ENCODE assay signal across 10 cellular contexts in the genomic region with DNA sequence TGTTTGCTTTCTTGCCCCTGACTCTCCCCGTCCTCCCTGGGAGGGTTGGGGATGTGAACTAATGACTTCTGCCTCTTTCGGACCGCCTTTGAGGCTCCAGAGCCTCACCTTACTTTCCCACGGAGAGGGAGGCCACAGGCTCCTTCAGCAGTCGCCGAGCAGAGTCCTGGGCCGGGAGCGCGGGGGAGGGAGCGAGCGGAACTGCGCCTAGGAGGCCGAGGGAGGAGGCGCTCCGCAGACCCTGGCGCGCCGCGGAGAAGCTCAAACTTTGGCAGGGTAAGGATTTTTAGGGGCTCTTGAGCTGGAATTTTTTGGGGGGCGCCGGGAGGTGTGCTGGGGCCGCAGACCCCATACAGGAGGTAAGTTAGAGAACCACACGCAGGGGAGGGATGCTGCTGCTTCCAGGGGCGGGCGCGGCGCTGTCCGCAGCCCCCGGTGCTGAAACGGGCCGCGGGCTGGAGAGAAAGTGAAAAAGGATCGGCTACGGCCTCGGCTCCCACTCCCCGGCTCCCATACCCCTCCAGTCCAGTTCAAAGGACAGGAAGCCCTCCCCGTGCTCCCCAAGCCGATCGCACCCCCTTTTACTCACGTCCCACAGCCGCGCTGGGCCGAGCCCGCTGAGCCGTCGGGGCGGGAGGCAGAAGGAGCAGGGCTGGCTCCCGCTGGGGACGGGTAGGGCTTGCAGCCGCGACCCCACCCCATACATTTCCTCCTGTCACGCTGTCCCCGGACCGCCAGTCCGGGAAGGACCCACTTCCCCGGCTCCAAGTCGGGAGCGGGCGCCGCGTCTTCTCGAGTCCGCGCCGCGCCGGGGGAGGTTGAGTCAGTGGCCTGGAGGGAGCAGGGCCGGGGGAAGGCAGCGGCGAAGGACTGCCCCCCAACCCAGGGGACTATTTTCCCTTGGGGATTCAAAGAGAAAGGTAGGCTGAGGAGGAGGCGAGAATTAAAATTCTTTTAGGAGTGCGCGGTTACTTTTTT. TPM values are rescaled to one million over a fixed set of nuclear protein-coding genes. Genes with fewer than 3 reads are reported as not detected.
DNase-seq lines count a peak whose midpoint lies in the region; ATAC-seq, FAIRE-seq and TF ChIP-seq lines count a peak whose summit lies in the region.
"Had no signal": no experiment of that assay in that cellular context is flagged by ENCODE, and none has a peak within 500 bp of the region (broad histone marks: within the 10 kb centered on the region; RNA-seq: fewer than 3 reads in every experiment).

A gene (plus strand): TSS at position 198 of the 978 bp plus-strand sequence. CDS start 23,520 bp downstream, outside the sequence.

- H3K27me3 ChIP-seq in mammary epithelial cell (ENCODE audit: insufficient read depth, low read length) (peaks cover 51% of the 10 kb centered on the region), breast epithelium (peaks cover 12 to 65% of the 10 kb centered on the region in 2 donors), K562 (ENCODE audit: control insufficient read depth in 2 of 2, insufficient read depth in 2 of 2, low read length in 2 of 2) (peaks cover 6 to 26% of the 10 kb centered on the region in 2 experiments; a peak in 3 of 5 replicates), liver (ENCODE audit: control insufficient read depth in 4 of 4, insufficient read depth in 4 of 4, low read length in 3 of 4) (peaks cover 6 to 26% (median 14%) of the 10 kb centered on the region in 4 donors), upper lobe of right lung (peaks cover 64% of the 10 kb centered on the region), prostate gland (replicated peaks; ENCODE audit: insufficient read depth) (peaks cover 20% of the 10 kb centered on the region)

- H3K4me3 ChIP-seq in mammary epithelial cell (replicated peaks in 1 of 3; ENCODE audit: insufficient read depth in 1 of 3, low read depth in 2 of 3, low read length in 3 of 3), result peak within 1 kb of the TSS in 1 of 3 experiments; percentile 7
- H3K4me3 ChIP-seq in breast epithelium, result peak within 1 kb of the TSS in 1 of 3 donors; percentile 53
- no peak within 1 kb of the TSS for H3K4me3 ChIP-seq in K562
- peak within 1 kb of the TSS in 1 of 3 donors; percentile 26 for H3K4me3 ChIP-seq in liver (ENCODE audit: low read depth in 1 of 3, low read length in 3 of 3)
- no peak within 1 kb of the TSS for H3K4me3 ChIP-seq in upper lobe of right lung
- no peak within 1 kb of the TSS for H3K4me3 ChIP-seq in prostate gland

- CTCF ChIA-PET in mammary epithelial cell (lab: Charles Lee; ENCODE audit: low non-redundant PET) (no interaction called here), K562 (lab: Yijun Ruan, JAX; ENCODE audit: low intra/inter-chr PET ratio) (no interaction called here)

- 3% methylated on average over 16 of the region's 73 CpGs for WGBS in mammary epithelial cell (ENCODE audit: low coverage, missing lambda C conversion rate)
- 39% methylated on average over 43 of the region's 73 CpGs for WGBS in K562 (ENCODE audit: insufficient coverage, low coverage, missing lambda C conversion rate)
- 7% methylated on average over 73 of the region's 73 CpGs for WGBS in liver
- 2% methylated on average over 62 of the region's 73 CpGs for WGBS in prostate gland

- BruUV-seq in mammary epithelial cell (replicated peaks; lab: Mats Ljungman, UMichigan) (no TSS peak), K562 (replicated peaks; lab: Mats Ljungman, UMichigan) (no TSS peak)

- TF ChIP-seq RAD21 in K562 (CRISPR knock-in tag; conservative IDR thresholded peaks at IDR 0.05 in 1 of 2, IDR thresholded peaks at IDR 0.05 in 1 of 2), result no peak
- TF ChIP-seq RAD21 in liver (IDR thresholded peaks at IDR 0.05), result no peak

- no peak within 1 kb of the TSS for H3K27ac ChIP-seq in mammary epithelial cell (ENCODE audit: insufficient read depth, low read depth, low read length)
- H3K27ac ChIP-seq in breast epithelium, result no peak within 1 kb of the TSS
- no peak within 1 kb of the TSS for H3K27ac ChIP-seq in K562 (ENCODE audit: extremely low read depth, low read depth, low read length)
- H3K27ac ChIP-seq in liver (ENCODE audit: low read depth in 1 of 2, low read length in 2 of 2), result no peak within 1 kb of the TSS
- H3K27ac ChIP-seq in upper lobe of right lung, result no peak within 1 kb of the TSS
- H3K27ac ChIP-seq in prostate gland, result no peak within 1 kb of the TSS

- dilution Hi-C loops in mammary epithelial cell (cut with HindIII; ENCODE audit: low sequenced_read_pairs), result no loop called here

- in situ Hi-C loops in mammary epithelial cell (cut with MboI; ENCODE audit: low sequenced_read_pairs in 2 of 2) (no loop called here), K562 (cut with MboI) (no loop called here)

- FAIRE-seq in K562 (lab: Jason Lieb, UNC), result no peak

- H3K4me1 ChIP-seq in mammary epithelial cell (ENCODE audit: insufficient read depth, low read length) (peaks cover 4% of the 10 kb centered on the region), breast epithelium (peaks cover 0 to 5% of the 10 kb centered on the region in 2 donors), K562 (replicated peaks in 1 of 2; ENCODE audit: control insufficient read depth in 2 of 2, insufficient read depth in 2 of 2, low read length in 2 of 2) (peaks cover 0 to 5% of the 10 kb centered on the region in 2 experiments; a peak in 2 of 5 replicates), liver (ENCODE audit: control insufficient read depth in 4 of 4, insufficient read depth in 4 of 4, low read length in 3 of 4) (peaks cover 4 to 13% (median 9%) of the 10 kb centered on the region in 4 donors), upper lobe of right lung (peaks cover 14% of the 10 kb centered on the region), prostate gland (replicated peaks) (no peaks in the 10 kb centered on the region)

- intact Hi-C loops in mammary epithelial cell (cut with micrococcal nuclease) (no loop called here), breast epithelium (cut with DNase I; ENCODE audit: low total_unique reads) (no loop called here), K562 (cut with micrococcal nuclease) (no loop called here), upper lobe of right lung (cut with DNase I) (no loop called here), prostate gland (cut with DNase I) (no loop called here)

- no peak for TF ChIP-seq EP300 in K562 (IDR thresholded peaks at IDR 0.05; ENCODE audit: low read length)

- TF ChIP-seq POLR2A in breast epithelium (IDR thresholded peaks at IDR 0.05) (no peak), K562 (conservative IDR thresholded peaks at IDR 0.05) (no peak), prostate gland (IDR thresholded peaks at IDR 0.05) (no peak)

- DNase-seq in mammary epithelial cell, result peak; percentile 17
- no peak for DNase-seq in breast epithelium (ENCODE audit: low spot score in 2 of 2)
- peak; percentile 12 to 46 (median 30) for DNase-seq in K562 (ENCODE audit: extremely low read depth in 1 of 4, low spot score in 3 of 4)
- DNase-seq in upper lobe of right lung, result peak; percentile 67
- DNase-seq in NCI-H2196 treated with DMSO at 0.1 percent for 48 hours (lab: John Stamatoyannopoulos, UW; ENCODE audit: unreplicated experiment), result no peak
- no peak for DNase-seq in prostate gland (ENCODE audit: low spot score)

- H3K4me2 ChIP-seq in mammary epithelial cell (ENCODE audit: insufficient read depth, low read depth, low read length) (peak within 1 kb of the TSS; percentile 55), K562 (ENCODE audit: insufficient read depth, low read length) (no peak within 1 kb of the TSS)

- H3K36me3 ChIP-seq in mammary epithelial cell (ENCODE audit: insufficient read depth, low read length) (no peaks in the 10 kb centered on the region), breast epithelium (no peaks in the 10 kb centered on the region), K562 (ENCODE audit: control insufficient read depth, insufficient read depth, low read length) (no peaks in the 10 kb centered on the region), liver (ENCODE audit: control insufficient read depth in 4 of 4, insufficient read depth in 3 of 4, low read depth in 1 of 4, low read length in 3 of 4) (no peaks in the 10 kb centered on the region), upper lobe of right lung (no peaks in the 10 kb centered on the region), prostate gland (no peaks in the 10 kb centered on the region)

- POLR2A ChIA-PET in K562 (lab: Yijun Ruan, JAX), result no interaction called here

- no peaks in the 10 kb centered on the region for H3K79me2 ChIP-seq in mammary epithelial cell (ENCODE audit: insufficient read depth, low read length)
- H3K79me2 ChIP-seq in K562 (ENCODE audit: control insufficient read depth, insufficient read depth, low read length), result no peaks in the 10 kb centered on the region

- H3K9ac ChIP-seq in mammary epithelial cell (ENCODE audit: insufficient read depth, low read length) (no peak within 1 kb of the TSS), K562 (ENCODE audit: insufficient read depth in 1 of 2, low read depth in 2 of 2, low read length in 2 of 2) (no peak within 1 kb of the TSS), liver (ENCODE audit: low read depth in 1 of 2, low read length in 2 of 2) (no peak within 1 kb of the TSS)

- H3K9me3 ChIP-seq in mammary epithelial cell (replicated peaks; ENCODE audit: insufficient read depth, low read length), result no peaks in the 10 kb centered on the region
- no peaks in the 10 kb centered on the region for H3K9me3 ChIP-seq in breast epithelium
- no peaks in the 10 kb centered on the region for H3K9me3 ChIP-seq in K562 (replicated peaks; ENCODE audit: control insufficient read depth, insufficient read depth, low read depth, low read length)
- peaks cover 0 to 5% (median 0%) of the 10 kb centered on the region in 4 donors for H3K9me3 ChIP-seq in liver (ENCODE audit: control insufficient read depth in 4 of 4, low read length in 3 of 4)
- H3K9me3 ChIP-seq in upper lobe of right lung, result no peaks in the 10 kb centered on the region
- no peaks in the 10 kb centered on the region for H3K9me3 ChIP-seq in prostate gland

- TF ChIP-seq CTCF in mammary epithelial cell (conservative IDR thresholded peaks at IDR 0.05 in 1 of 2, IDR thresholded peaks at IDR 0.05 in 1 of 2; ENCODE audit: extremely low read depth in 1 of 2, insufficient read depth in 1 of 2, low read depth in 1 of 2, low read length in 2 of 2) (no peak), breast epithelium (IDR thresholded peaks at IDR 0.05) (no peak), K562 (IDR thresholded peaks at IDR 0.05 in 2 of 3, conservative IDR thresholded peaks at IDR 0.05 in 1 of 3; ENCODE audit: insufficient read depth in 2 of 3, low read depth in 1 of 3, low read length in 3 of 3) (no peak), liver (IDR thresholded peaks at IDR 0.05; ENCODE audit: low read depth, low read length, missing input control) (no peak), upper lobe of right lung (IDR thresholded peaks at IDR 0.05) (no peak), prostate gland (IDR thresholded peaks at IDR 0.05) (no peak)

- H4K20me1 ChIP-seq in mammary epithelial cell (ENCODE audit: insufficient read depth, low read length) (no peaks in the 10 kb centered on the region), K562 (replicated peaks; ENCODE audit: control insufficient read depth, insufficient read depth, low read length) (no peaks in the 10 kb centered on the region)

- ATAC-seq in K562 (peak; percentile 70), upper lobe of right lung (peak; percentile 67), HG03520 (IDR thresholded peaks at IDR 0.05; ENCODE audit: unreplicated experiment) (no peak)
- ATAC-seq: CD8-positive, alpha-beta T cell had no signal

- no peaks in the 10 kb centered on the region for H3K9me1 ChIP-seq in K562 (ENCODE audit: control insufficient read depth, insufficient read depth, low read length)

- H2AFZ ChIP-seq in mammary epithelial cell (ENCODE audit: low read depth, low read length), result no peak within 1 kb of the TSS
- H2AFZ ChIP-seq in K562 (ENCODE audit: low read depth, low read length), result no peak within 1 kb of the TSS

RNA-seq across cellular contexts. Expression of the gene that starts here (rescaled TPM):
- total RNA-seq in mammary epithelial cell (not detected), breast epithelium (under 1 TPM in 2 of 3 donors, not detected in 1; under 0.01 to 0.15 TPM), K562 (2014; rRNA removed) (not detected in 2 replicates), K562 (2014; rRNA removed; fragmentation: Illumina TruSeq; extraction: Trizol) (not detected in 2 replicates), K562 (2015; rRNA removed; fragmentation: Illumina TruSeq; extraction: Trizol) (not detected in 2 replicates), K562 (2021) (not detected in 2 replicates), liver (not detected), upper lobe of right lung (0.17 TPM), prostate gland (1 to 10 TPM in 1 of 2 donors, not detected in 1; 1.1 TPM)
- polyA plus RNA-seq in mammary epithelial cell (not detected), K562 (2011; rRNA removed) (not detected in 2 replicates), K562 (2014; fragmentation: Illumina TruSeq; extraction: Trizol) (not detected in 2 replicates), K562 (2014; fragmentation: Nextera tagmentation; extraction: Ambion mirVana) (not detected), K562 (2014; rRNA removed) (not detected in 2 replicates), liver (not detected)
- polyA minus RNA-seq in mammary epithelial cell, result not detected
- total RNA-seq in K562 (2011; cell fraction: chromatin; rRNA removed; ENCODE audit: low replicate concordance), result not detected in 2 replicates
- not detected in 2 replicates for total RNA-seq in K562 (2011; cell fraction: nucleolus; rRNA removed)
- not detected in 2 replicates for total RNA-seq in K562 (2011; cell fraction: nucleoplasm; rRNA removed)
- not detected in 2 replicates for polyA plus RNA-seq in K562 (2011; cell fraction: cytosol; rRNA removed)
- not detected in 2 replicates for polyA plus RNA-seq in K562 (2011; cell fraction: nucleus; rRNA removed)
- polyA plus RNA-seq in K562 (2012), result 0.03 TPM in 1 of 2 replicates, not detected in the other
- not detected in 2 replicates for polyA minus RNA-seq in K562 (2011; rRNA and poly(A)+ RNA removed)
- not detected in 2 replicates for polyA minus RNA-seq in K562 (2011; cell fraction: cytosol; rRNA and poly(A)+ RNA removed)
- not detected in 2 replicates for polyA minus RNA-seq in K562 (2011; cell fraction: nucleus; rRNA and poly(A)+ RNA removed)
- total RNA-seq: CD8-positive, alpha-beta T cell; HT1080 had no signal

Comparison
In these comparisons a context has a peak if more than half of its experiments do, and no peak if none do; other contexts are left out.
1. Peak in DNase-seq and H3K4me2 ChIP-seq in mammary epithelial cell; RNA of the gene not detected or under 1 TPM.
2. Peak in DNase-seq and ATAC-seq in K562; RNA of the gene not detected or under 1 TPM.
3. Peak in DNase-seq and ATAC-seq in upper lobe of right lung; RNA of the gene not detected or under 1 TPM.